Comparison of ENCODE assay signal across 16 cellular contexts in genomic region chr15:91632176-91632575, GRCh38.
"Had no signal": no experiment of that assay in that cellular context is flagged by ENCODE, and none has a peak within 500 bp of the region (broad histone marks: within the 10 kb centered on the region; RNA-seq: fewer than 3 reads in every experiment).

No MANE protein-coding gene starts in this region.

- ATAC-seq: gastrocnemius medialis; left lobe of liver; mucosa of descending colon; natural killer cell treated with Interleukin-12 subunit alpha and Interleukin-12 subunit beta and Interleukin-15 and Interleukin-18, amount 100 ng/mL, for 72 hours; right lobe of liver; stimulated activated naive CD8-positive, alpha-beta T cell treated with anti-CD3 and anti-CD28 coated beads, Interleukin-15, amount 100 ng/mL, for 72 hours had no signal

- DNase-seq: dorsolateral prefrontal cortex; effector CD4-positive, alpha-beta T cell; foreskin fibroblast; gastrocnemius medialis; head of caudate nucleus; mucosa of descending colon; naive B cell; right lobe of liver; small intestine; stimulated activated CD4-positive, alpha-beta T cell treated with anti-CD3 and anti-CD28 coated beads, Interleukin-15, amount 100 ng/mL, for 24 hours; stimulated activated CD4-positive, alpha-beta T cell treated with anti-CD3 and anti-CD28 coated beads, Interleukin-2, amount 100 ng/mL, for 48 hours; stimulated activated naive CD4-positive, alpha-beta T cell; stimulated activated naive CD8-positive, alpha-beta T cell treated with anti-CD3 and anti-CD28 coated beads, Interleukin-15, amount 100 ng/mL, for 72 hours; trophoblast cell had no signal
